15 cellular contexts compared by ENCODE assay signal in the genomic region with DNA sequence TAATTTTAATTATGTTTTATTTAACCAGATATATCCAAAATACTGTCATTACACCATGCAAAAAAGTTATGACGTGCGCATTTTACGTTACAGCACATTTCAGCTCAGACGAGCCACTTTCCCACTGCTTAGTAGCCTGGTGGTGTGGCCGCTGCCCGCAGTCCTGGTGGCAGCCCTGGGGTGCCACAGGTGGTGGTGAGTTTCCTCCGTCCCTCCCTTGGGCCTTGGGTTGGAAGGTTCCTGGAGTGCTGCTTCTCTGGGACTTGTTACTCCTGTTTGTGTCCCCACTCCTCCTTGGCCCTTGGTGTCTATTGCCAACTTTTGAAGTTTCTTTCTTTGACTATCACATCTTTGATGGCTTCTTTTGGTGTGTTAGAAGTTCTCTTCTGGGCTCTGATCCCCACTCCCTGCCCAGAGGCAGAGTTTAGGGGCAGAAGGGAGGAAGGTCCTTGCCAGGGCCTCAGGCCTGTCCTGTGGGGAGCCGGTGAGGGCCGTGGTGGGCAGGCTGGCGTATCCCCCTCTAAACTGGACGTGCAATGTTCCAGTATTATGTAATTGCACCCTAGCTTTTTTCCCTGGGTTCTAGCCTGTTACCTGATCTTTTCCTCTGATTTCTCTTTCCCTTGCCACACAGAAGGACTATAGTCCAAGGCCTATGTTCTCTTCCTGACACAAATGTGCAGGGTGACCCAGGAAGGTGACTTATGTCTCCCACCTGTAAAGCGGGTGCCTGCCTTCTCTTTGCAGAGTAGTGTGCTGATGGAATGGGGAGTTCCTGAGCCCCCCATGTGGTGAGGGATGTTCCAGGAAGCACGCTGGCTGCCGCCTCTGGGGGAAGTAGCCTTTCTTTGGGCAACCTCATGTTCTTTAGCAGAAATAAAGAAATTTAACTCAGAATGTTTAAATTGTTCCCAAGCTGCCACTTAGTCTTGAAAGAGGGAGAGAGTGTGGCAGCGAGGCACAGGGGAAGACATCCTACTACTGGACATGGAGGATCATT. TPM values are rescaled to one million over a fixed set of nuclear protein-coding genes. Genes with fewer than 3 reads are reported as not detected.
DNase-seq lines count a peak whose midpoint lies in the region; ATAC-seq and TF ChIP-seq lines count a peak whose summit lies in the region.
"Had no signal": no experiment of that assay in that cellular context is flagged by ENCODE, and none has a peak within 500 bp of the region (broad histone marks: within the 10 kb centered on the region; RNA-seq: fewer than 3 reads in every experiment).

No MANE protein-coding gene starts in this region.

- peaks cover 70% of the 10 kb centered on the region for H3K4me1 Mint-ChIP-seq in activated naive CD4-positive, alpha-beta T cell treated with anti-CD3 and anti-CD28 coated beads, Interleukin-2, amount 50 U/mL, for 24 hours
- H3K4me1 Mint-ChIP-seq in activated B cell treated with CpG ODN at 0.5 μM for 24 hours: peaks cover 80% of the 10 kb centered on the region
- H3K4me1 Mint-ChIP-seq in mesothelial cell of epicardium: peaks cover 23% of the 10 kb centered on the region

- H3K36me3 ChIP-seq in tibial artery: no peaks in the 10 kb centered on the region
- H3K36me3 ChIP-seq: tibial nerve had no signal

- no peaks in the 10 kb centered on the region for H3K36me3 Mint-ChIP-seq in activated naive CD4-positive, alpha-beta T cell treated with anti-CD3 and anti-CD28 coated beads, Interleukin-2, amount 50 U/mL, for 24 hours
- H3K36me3 Mint-ChIP-seq in activated B cell treated with CpG ODN at 0.5 μM for 24 hours (ENCODE audit: low read depth): peaks cover 3% of the 10 kb centered on the region
- peaks cover 7% of the 10 kb centered on the region for H3K36me3 Mint-ChIP-seq in mesothelial cell of epicardium

- TF ChIP-seq CTCF in activated B cell treated with CpG ODN at 0.5 μM for 24 hours (IDR thresholded peaks at IDR 0.05) (no peak), mesothelial cell of epicardium (IDR thresholded peaks at IDR 0.05; ENCODE audit: unreplicated experiment) (no peak), tibial artery (IDR thresholded peaks at IDR 0.05) (no peak)

- no peak overlapping the region for H3K27ac Mint-ChIP-seq in activated naive CD4-positive, alpha-beta T cell treated with anti-CD3 and anti-CD28 coated beads, Interleukin-2, amount 50 U/mL, for 24 hours
- H3K27ac Mint-ChIP-seq in activated B cell treated with CpG ODN at 0.5 μM for 24 hours (no peak overlapping the region), mesothelial cell of epicardium (peak overlapping the region; percentile 66)

- H3K9me3 Mint-ChIP-seq in activated naive CD4-positive, alpha-beta T cell treated with anti-CD3 and anti-CD28 coated beads, Interleukin-2, amount 50 U/mL, for 24 hours: no peaks in the 10 kb centered on the region
- H3K9me3 Mint-ChIP-seq in activated B cell treated with CpG ODN at 0.5 μM for 24 hours (peaks cover 2% of the 10 kb centered on the region), mesothelial cell of epicardium (peaks cover 4% of the 10 kb centered on the region)

- ATAC-seq in activated B cell treated with CpG ODN at 0.5 μM for 24 hours (ENCODE audit: low read depth) (no peak), GM21526 (IDR thresholded peaks at IDR 0.05; ENCODE audit: low FRiP score, unreplicated experiment) (no peak), GM21381 (IDR thresholded peaks at IDR 0.05; ENCODE audit: unreplicated experiment) (no peak)

- no peaks in the 10 kb centered on the region for H3K27me3 Mint-ChIP-seq in activated naive CD4-positive, alpha-beta T cell treated with anti-CD3 and anti-CD28 coated beads, Interleukin-2, amount 50 U/mL, for 24 hours
- H3K27me3 Mint-ChIP-seq in activated B cell treated with CpG ODN at 0.5 μM for 24 hours (no peaks in the 10 kb centered on the region), mesothelial cell of epicardium (ENCODE audit: low read depth) (no peaks in the 10 kb centered on the region)

- peaks cover 13 to 98% (median 77%) of the 10 kb centered on the region in 4 donors for H3K4me1 ChIP-seq in tibial artery

- H3K27me3 ChIP-seq in tibial artery: no peaks in the 10 kb centered on the region
- H3K27me3 ChIP-seq: tibial nerve had no signal

- H3K9me3 ChIP-seq in tibial artery: no peaks in the 10 kb centered on the region
- H3K9me3 ChIP-seq: tibial nerve had no signal

- peak overlapping the region; percentile 30 for H3K4me3 Mint-ChIP-seq in activated naive CD4-positive, alpha-beta T cell treated with anti-CD3 and anti-CD28 coated beads, Interleukin-2, amount 50 U/mL, for 24 hours
- no peak overlapping the region for H3K4me3 Mint-ChIP-seq in activated B cell treated with CpG ODN at 0.5 μM for 24 hours
- no peak overlapping the region for H3K4me3 Mint-ChIP-seq in mesothelial cell of epicardium

- POLR2A ChIA-PET in activated B cell treated with CpG ODN at 0.5 μM for 24 hours (lab: Charles Lee): interaction anchor here (0.7 kb wide), 4 partner anchors 9 to 77 kb away, joined by 5 to 6 read pairs (median 5); no protein-coding TSS in a partner anchor

- DNase-seq in activated naive CD4-positive, alpha-beta T cell (lab: John Stamatoyannopoulos, UW): no peak
- DNase-seq in activated B cell treated with CpG ODN at 0.5 μM for 24 hours (peak; percentile 11), mesothelial cell of epicardium (ENCODE audit: low spot score in 2 of 2, unreplicated experiment in 2 of 2) (no peak), tibial artery (peak; percentile 15 to 55), NCI-H446 treated with DMSO at 0.1 percent for 48 hours (lab: John Stamatoyannopoulos, UW) (no peak)
- DNase-seq: activated CD8-positive, alpha-beta memory T cell treated with anti-CD3 and anti-CD28 coated beads, Interleukin-2, amount 50 U/mL, for 4 hours; amniotic stem cell; dermis blood vessel endothelial cell; DMS79 treated with DMSO at 0.1 percent for 48 hours; foreskin melanocyte; NK-92 treated with Interleukin-12 subunit alpha and Interleukin-12 subunit beta, amount 100 ng/mL, for 24 hours had no signal

- intact Hi-C loops in activated B cell treated with CpG ODN at 0.5 μM for 24 hours (cut with micrococcal nuclease) (no loop called here), tibial artery (cut with DNase I; ENCODE audit: low total_unique reads) (no loop called here)

- H3K4me3 ChIP-seq in tibial artery: no peak overlapping the region
- H3K4me3 ChIP-seq: tibial nerve had no signal

- CTCF ChIA-PET in activated B cell treated with CpG ODN at 0.5 μM for 24 hours (lab: Charles Lee): no interaction called here

- peak overlapping the region; percentile 62 to 92 for H3K27ac ChIP-seq in tibial artery

RNA-seq across cellular contexts. Expression of gene MPRIP, which starts 8.4 kb away (rescaled TPM):
- 206 and 231 TPM in 2 replicates for total RNA-seq in activated B cell treated with CpG ODN at 0.5 μM for 24 hours
- 224 to 228 TPM (median 225 TPM) in 3 replicates for total RNA-seq in mesothelial cell of epicardium

Comparison
In these comparisons a context has a peak if more than half of its experiments do, and no peak if none do; other contexts are left out.
1. DNase-seq: peak in activated B cell treated with CpG ODN at 0.5 μM for 24 hours (single experiment) and tibial artery (2 of 2); none in activated naive CD4-positive, alpha-beta T cell (0 of 4), mesothelial cell of epicardium (0 of 2) and NCI-H446 treated with DMSO at 0.1 percent for 48 hours (single experiment).